In the genomic region with DNA sequence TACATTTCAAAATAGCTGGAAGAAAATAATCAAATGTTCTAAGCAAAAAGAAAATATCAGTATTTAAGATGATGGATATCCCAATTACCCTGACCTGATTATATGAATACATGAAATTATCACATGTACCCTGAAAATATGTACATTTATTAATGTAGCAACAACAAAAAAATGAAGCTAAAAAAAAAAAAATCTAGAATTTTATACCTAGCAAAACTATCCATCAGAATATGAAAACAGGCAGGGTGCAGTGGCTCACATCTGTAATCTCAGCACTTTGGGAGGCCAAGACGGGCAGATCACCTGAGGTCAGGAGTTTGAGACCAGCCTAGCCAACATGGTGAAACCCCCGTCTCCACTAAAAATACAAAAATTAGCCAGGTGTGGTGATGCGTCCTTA, we compare ENCODE assay signal across 1 cellular context. TPM values are rescaled to one million over a fixed set of nuclear protein-coding genes. Genes with fewer than 3 reads are reported as not detected.
"Had no signal": no experiment of that assay in that cellular context is flagged by ENCODE, and none has a peak within 500 bp of the region (broad histone marks: within the 10 kb centered on the region; RNA-seq: fewer than 3 reads in every experiment).

No MANE protein-coding gene starts in this region.

RNA-seq across cellular contexts. Expression of a gene that starts 20.1 kb away (rescaled TPM):
- total RNA-seq: activated B cell treated with CpG ODN at 0.5 μM for 24 hours had no signal
